27 cellular contexts compared by ENCODE assay signal in the genomic region with DNA sequence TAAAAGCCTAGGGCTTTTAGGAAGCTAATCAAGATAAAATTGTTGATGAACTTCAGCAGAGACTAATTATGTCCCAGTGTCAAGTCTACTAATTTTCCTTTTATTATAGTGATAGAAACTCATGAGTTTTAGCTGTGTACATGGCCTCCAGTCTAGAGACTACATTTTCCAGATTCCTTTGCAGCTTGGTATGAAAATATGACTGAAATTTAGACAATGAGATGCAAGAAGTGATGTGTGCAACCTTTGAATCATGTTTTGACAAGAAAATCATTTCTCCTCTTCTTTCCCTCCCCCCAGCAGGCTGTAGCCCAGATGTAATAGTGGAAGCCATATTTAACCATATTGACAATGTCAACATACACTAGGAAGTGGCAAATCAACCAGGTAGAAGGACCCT. TPM values are rescaled to one million over a fixed set of nuclear protein-coding genes. Genes with fewer than 3 reads are reported as not detected.
"Had no signal": no experiment of that assay in that cellular context is flagged by ENCODE, and none has a peak within 500 bp of the region (broad histone marks: within the 10 kb centered on the region; RNA-seq: fewer than 3 reads in every experiment).

No MANE protein-coding gene starts in this region.

- H3K36me3 ChIP-seq: gastroesophageal sphincter, sigmoid colon, spleen had no signal

- FAIRE-seq: islet of Langerhans had no signal

- H3K4me1 ChIP-seq: gastroesophageal sphincter, sigmoid colon, spleen had no signal

- H3K4me3 ChIP-seq: gastroesophageal sphincter, lung, sigmoid colon, spleen had no signal

- H3K9me3 ChIP-seq: gastroesophageal sphincter, sigmoid colon, spleen had no signal

- DNase-seq: activated CD4-positive, alpha-beta T cell treated with anti-CD3 and anti-CD28 coated beads, Interleukin-2, amount 10 ng/mL, durations not matched to agents 7 days and 5 days; activated CD8-positive, alpha-beta memory T cell treated with anti-CD3 and anti-CD28 coated beads, Interleukin-2, amount 10 ng/mL, durations not matched to agents 7 days and 5 days; activated CD8-positive, alpha-beta T cell treated with anti-CD3 and anti-CD28 coated beads for 36 hours; activated effector memory CD4-positive, alpha-beta T cell treated with anti-CD3 and anti-CD28 coated beads, Interleukin-2, amount 50 U/mL, for 16 hours; activated naive CD4-positive, alpha-beta T cell treated with anti-CD3 and anti-CD28 coated beads, Interleukin-2, amount 50 U/mL, for 16 hours; activated naive CD8-positive, alpha-beta T cell treated with anti-CD3 and anti-CD28 coated beads, Interleukin-2, amount 50 U/mL, for 24 hours; activated T-cell treated with anti-CD3 and anti-CD28 coated beads for 4 hours; anterior cingulate cortex; caudate nucleus; dermis blood vessel endothelial cell; effector CD8-positive, alpha-beta T cell; head of caudate nucleus; hypothalamus; naive thymus-derived CD4-positive, alpha-beta T cell; occipital lobe; posterior cingulate gyrus; sigmoid colon; spleen; stimulated activated CD4-positive, alpha-beta T cell treated with anti-CD3 and anti-CD28 coated beads, Interleukin-4, amount 100 ng/mL, for 1 hour; stimulated activated naive CD4-positive, alpha-beta T cell treated with Interleukin-2 at 50 U/mL for 16 hours had no signal

- ATAC-seq: activated CD4-positive, CD25-positive, alpha-beta regulatory T cell treated with anti-CD3 and anti-CD28 coated beads, Interleukin-2, amount 50 U/mL, for 24 hours; activated CD8-positive, alpha-beta memory T cell treated with anti-CD3 and anti-CD28 coated beads, Interleukin-2, amount 10 ng/mL, durations not matched to agents 7 days and 5 days; activated CD8-positive, alpha-beta T cell treated with anti-CD3 and anti-CD28 coated beads for 36 hours; activated naive CD8-positive, alpha-beta T cell treated with anti-CD3 and anti-CD28 coated beads, Interleukin-2, amount 50 U/mL, for 24 hours; esophagus mucosa; gastroesophageal sphincter; left lobe of liver; naive thymus-derived CD4-positive, alpha-beta T cell had no signal

- H3K27me3 ChIP-seq: gastroesophageal sphincter, sigmoid colon, spleen had no signal

- H3K27ac ChIP-seq: gastroesophageal sphincter, sigmoid colon, spleen had no signal

RNA-seq across cellular contexts. Expression of a gene that starts 30.3 kb away (rescaled TPM):
- total RNA-seq: activated CD4-positive, alpha-beta T cell treated with anti-CD3 and anti-CD28 coated beads, Interleukin-2, amount 10 ng/mL, durations not matched to agents 7 days and 5 days; activated CD8-positive, alpha-beta memory T cell treated with anti-CD3 and anti-CD28 coated beads, Interleukin-2, amount 10 ng/mL, durations not matched to agents 7 days and 5 days; activated CD8-positive, alpha-beta T cell treated with anti-CD3 and anti-CD28 coated beads for 36 hours; naive thymus-derived CD4-positive, alpha-beta T cell; T-helper 2 cell treated with Interferon-gamma antibody and Interleukin-4, amounts not matched to agents 100 ng/mL and 5 ng/mL, for 36 hours had no signal
- polyA plus RNA-seq: naive thymus-derived CD4-positive, alpha-beta T cell had no signal
